Comparison of ENCODE assay signal across 1 cellular context in the genomic region with DNA sequence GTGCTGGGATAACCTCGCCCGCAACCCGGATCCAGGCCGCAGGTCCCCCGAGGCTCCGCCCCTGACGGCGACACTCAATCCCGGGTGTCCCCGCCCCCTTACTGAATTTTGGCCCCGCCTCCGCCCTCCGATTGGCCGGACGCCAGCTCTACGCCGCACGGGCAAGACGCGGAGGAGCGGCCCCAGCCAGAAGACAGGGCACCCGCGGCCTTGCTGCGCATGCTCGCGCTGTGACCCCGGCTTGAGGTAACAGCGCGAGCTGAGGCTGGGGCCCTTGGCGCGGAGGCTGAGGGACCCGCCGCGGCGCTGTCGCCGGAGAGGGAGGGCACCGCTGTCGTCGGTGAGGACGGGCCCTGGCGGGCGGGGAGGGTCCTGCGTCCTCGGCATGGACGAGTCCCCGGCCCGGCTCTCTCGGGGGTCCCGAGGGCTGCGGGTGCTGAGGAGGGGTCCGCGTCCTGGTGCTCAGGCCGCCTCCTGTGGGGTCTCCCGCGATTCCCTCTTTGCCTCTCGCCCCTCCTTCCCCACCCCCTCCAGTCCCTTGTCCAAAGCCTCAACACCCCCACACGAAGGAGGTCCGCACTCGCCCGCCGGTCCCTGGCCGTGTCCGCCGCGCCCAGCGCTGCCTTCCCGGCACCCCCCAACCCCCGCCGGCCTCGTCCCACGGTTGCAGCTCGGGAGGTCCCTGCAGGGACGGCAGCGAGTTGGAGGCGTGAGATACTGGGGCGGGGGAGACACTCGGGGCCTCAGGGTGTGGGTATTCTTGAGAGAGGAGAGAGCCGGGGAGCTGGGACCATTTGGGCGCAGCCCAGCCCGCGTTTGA.
TF ChIP-seq lines count a peak whose summit lies in the region.

A gene with protein sequence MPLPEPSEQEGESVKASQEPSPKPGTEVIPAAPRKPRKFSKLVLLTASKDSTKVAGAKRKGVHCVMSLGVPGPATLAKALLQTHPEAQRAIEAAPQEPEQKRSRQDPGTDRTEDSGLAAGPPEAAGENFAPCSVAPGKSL (plus strand): TSS at position 189 of the 820 bp plus-strand sequence. CDS start 13,235 bp downstream, outside the sequence.

TF ChIP-seq in HEK293, 187 proteins besides CTCF, POLR2A, EP300 and RAD21 (continued from another document and continues in another):
- TF ChIP-seq, protein P1, sequence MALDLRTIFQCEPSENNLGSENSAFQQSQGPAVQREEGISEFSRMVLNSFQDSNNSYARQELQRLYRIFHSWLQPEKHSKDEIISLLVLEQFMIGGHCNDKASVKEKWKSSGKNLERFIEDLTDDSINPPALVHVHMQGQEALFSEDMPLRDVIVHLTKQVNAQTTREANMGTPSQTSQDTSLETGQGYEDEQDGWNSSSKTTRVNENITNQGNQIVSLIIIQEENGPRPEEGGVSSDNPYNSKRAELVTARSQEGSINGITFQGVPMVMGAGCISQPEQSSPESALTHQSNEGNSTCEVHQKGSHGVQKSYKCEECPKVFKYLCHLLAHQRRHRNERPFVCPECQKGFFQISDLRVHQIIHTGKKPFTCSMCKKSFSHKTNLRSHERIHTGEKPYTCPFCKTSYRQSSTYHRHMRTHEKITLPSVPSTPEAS (tag by site-specific recombination; IDR thresholded peaks at IDR 0.05), result no peak
- TF ChIP-seq ZNF843 (tag by site-specific recombination; IDR thresholded peaks at IDR 0.05) (peak; percentile 31; the same call in 1 of the 2 replicates), ZNF335 (tag by site-specific recombination; conservative IDR thresholded peaks at IDR 0.05) (peak; percentile 72), KLF10 (tag by site-specific recombination; IDR thresholded peaks at IDR 0.05) (0 out of 2 replicates have a peak, but pooled peaks have one; percentile 10), ZNF302 (tag by site-specific recombination; IDR thresholded peaks at IDR 0.05; ENCODE audit: low read depth) (no peak), ZNF571 (tag by site-specific recombination; IDR thresholded peaks at IDR 0.05) (no peak), ZNF341 (tag by site-specific recombination; IDR thresholded peaks at IDR 0.05; ENCODE audit: low read depth) (peak; percentile 49), ZNF785 (tag by site-specific recombination; IDR thresholded peaks at IDR 0.05) (0 out of 2 replicates have a peak, but pooled peaks have one; percentile 26), ZNF211 (tag by site-specific recombination; IDR thresholded peaks at IDR 0.05; ENCODE audit: low read depth) (no peak), ZFHX2 (tag by site-specific recombination; conservative IDR thresholded peaks at IDR 0.05) (peak; percentile 86), ZNF837 (tag by site-specific recombination; IDR thresholded peaks at IDR 0.05) (no peak), ZNF660 (tag by site-specific recombination; IDR thresholded peaks at IDR 0.05) (peak; percentile 65), ZBTB7A (tag by site-specific recombination; IDR thresholded peaks at IDR 0.05; ENCODE audit: low read depth) (peak; percentile 79; the same call in 1 of the 2 replicates), ZXDB (tag by site-specific recombination; IDR thresholded peaks at IDR 0.05) (peak; percentile 78), ZNF585B (tag by site-specific recombination; IDR thresholded peaks at IDR 0.05) (no peak), ZNF548 (tag by site-specific recombination; IDR thresholded peaks at IDR 0.05) (0 out of 2 replicates have a peak, but pooled peaks have one; percentile 13), ZNF114 (tag by site-specific recombination; IDR thresholded peaks at IDR 0.05) (no peak), KLF9 (tag by site-specific recombination; IDR thresholded peaks at IDR 0.05; ENCODE audit: low read depth) (peak; percentile 30; the same call in 1 of the 2 replicates), ZNF792 (tag by site-specific recombination; IDR thresholded peaks at IDR 0.05) (no peak), ZNF768 (tag by site-specific recombination; IDR thresholded peaks at IDR 0.05) (no peak), ZNF610 (tag by site-specific recombination; IDR thresholded peaks at IDR 0.05; ENCODE audit: borderline replicate concordance) (peak; percentile 94; the same call in 1 of the 2 replicates), ZNF561 (tag by site-specific recombination; IDR thresholded peaks at IDR 0.05; ENCODE audit: borderline replicate concordance) (0 out of 2 replicates have a peak, but pooled peaks have one; percentile 63), ZNF292 (tag by site-specific recombination; IDR thresholded peaks at IDR 0.05; ENCODE audit: borderline replicate concordance, low read depth) (no peak), ZNF311 (tag by site-specific recombination; IDR thresholded peaks at IDR 0.05; ENCODE audit: borderline replicate concordance) (no peak), ZNF747 (tag by site-specific recombination; IDR thresholded peaks at IDR 0.05) (no peak), GLIS1 (tag by site-specific recombination; IDR thresholded peaks at IDR 0.05) (peak; percentile 69; the same call in 1 of the 2 replicates), ZNF146 (tag by site-specific recombination; IDR thresholded peaks at IDR 0.05) (0 out of 2 replicates have a peak, but pooled peaks have one; percentile 20), WT1 (tag by site-specific recombination; IDR thresholded peaks at IDR 0.05) (no peak)
- TF ChIP-seq, protein P2, sequence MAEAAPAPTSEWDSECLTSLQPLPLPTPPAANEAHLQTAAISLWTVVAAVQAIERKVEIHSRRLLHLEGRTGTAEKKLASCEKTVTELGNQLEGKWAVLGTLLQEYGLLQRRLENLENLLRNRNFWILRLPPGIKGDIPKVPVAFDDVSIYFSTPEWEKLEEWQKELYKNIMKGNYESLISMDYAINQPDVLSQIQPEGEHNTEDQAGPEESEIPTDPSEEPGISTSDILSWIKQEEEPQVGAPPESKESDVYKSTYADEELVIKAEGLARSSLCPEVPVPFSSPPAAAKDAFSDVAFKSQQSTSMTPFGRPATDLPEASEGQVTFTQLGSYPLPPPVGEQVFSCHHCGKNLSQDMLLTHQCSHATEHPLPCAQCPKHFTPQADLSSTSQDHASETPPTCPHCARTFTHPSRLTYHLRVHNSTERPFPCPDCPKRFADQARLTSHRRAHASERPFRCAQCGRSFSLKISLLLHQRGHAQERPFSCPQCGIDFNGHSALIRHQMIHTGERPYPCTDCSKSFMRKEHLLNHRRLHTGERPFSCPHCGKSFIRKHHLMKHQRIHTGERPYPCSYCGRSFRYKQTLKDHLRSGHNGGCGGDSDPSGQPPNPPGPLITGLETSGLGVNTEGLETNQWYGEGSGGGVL (tag by site-specific recombination; IDR thresholded peaks at IDR 0.05), result peak; percentile 86
- TF ChIP-seq, protein P3, sequence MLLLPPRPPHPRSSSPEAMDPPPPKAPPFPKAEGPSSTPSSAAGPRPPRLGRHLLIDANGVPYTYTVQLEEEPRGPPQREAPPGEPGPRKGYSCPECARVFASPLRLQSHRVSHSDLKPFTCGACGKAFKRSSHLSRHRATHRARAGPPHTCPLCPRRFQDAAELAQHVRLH (tag by site-specific recombination; IDR thresholded peaks at IDR 0.05), result 0 out of 2 replicates have a peak, but pooled peaks have one; percentile 8
- TF ChIP-seq, protein P4, sequence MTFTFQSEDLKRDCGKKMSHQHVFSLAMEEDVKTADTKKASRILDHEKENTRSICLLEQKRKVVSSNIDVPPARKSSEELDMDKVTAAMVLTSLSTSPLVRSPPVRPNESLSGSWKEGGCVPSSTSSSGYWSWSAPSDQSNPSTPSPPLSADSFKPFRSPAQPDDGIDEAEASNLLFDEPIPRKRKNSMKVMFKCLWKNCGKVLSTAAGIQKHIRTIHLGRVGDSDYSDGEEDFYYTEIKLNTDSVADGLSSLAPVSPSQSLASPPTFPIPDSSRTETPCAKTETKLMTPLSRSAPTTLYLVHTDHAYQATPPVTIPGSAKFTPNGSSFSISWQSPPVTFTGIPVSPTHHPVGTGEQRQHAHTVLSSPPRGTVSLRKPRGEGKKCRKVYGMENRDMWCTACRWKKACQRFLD (tag by site-specific recombination; IDR thresholded peaks at IDR 0.05), result no peak
- TF ChIP-seq, protein P5, sequence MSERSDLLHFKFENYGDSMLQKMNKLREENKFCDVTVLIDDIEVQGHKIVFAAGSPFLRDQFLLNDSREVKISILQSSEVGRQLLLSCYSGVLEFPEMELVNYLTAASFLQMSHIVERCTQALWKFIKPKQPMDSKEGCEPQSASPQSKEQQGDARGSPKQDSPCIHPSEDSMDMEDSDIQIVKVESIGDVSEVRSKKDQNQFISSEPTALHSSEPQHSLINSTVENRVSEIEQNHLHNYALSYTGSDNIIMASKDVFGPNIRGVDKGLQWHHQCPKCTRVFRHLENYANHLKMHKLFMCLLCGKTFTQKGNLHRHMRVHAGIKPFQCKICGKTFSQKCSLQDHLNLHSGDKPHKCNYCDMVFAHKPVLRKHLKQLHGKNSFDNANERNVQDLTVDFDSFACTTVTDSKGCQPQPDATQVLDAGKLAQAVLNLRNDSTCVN (tag by site-specific recombination; optimal IDR thresholded peaks at IDR 0.05), result peak; percentile 95
- TF ChIP-seq, protein P6, sequence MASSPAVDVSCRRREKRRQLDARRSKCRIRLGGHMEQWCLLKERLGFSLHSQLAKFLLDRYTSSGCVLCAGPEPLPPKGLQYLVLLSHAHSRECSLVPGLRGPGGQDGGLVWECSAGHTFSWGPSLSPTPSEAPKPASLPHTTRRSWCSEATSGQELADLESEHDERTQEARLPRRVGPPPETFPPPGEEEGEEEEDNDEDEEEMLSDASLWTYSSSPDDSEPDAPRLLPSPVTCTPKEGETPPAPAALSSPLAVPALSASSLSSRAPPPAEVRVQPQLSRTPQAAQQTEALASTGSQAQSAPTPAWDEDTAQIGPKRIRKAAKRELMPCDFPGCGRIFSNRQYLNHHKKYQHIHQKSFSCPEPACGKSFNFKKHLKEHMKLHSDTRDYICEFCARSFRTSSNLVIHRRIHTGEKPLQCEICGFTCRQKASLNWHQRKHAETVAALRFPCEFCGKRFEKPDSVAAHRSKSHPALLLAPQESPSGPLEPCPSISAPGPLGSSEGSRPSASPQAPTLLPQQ (tag by site-specific recombination; IDR thresholded peaks at IDR 0.05), result peak; percentile 87
- TF ChIP-seq, protein P7, sequence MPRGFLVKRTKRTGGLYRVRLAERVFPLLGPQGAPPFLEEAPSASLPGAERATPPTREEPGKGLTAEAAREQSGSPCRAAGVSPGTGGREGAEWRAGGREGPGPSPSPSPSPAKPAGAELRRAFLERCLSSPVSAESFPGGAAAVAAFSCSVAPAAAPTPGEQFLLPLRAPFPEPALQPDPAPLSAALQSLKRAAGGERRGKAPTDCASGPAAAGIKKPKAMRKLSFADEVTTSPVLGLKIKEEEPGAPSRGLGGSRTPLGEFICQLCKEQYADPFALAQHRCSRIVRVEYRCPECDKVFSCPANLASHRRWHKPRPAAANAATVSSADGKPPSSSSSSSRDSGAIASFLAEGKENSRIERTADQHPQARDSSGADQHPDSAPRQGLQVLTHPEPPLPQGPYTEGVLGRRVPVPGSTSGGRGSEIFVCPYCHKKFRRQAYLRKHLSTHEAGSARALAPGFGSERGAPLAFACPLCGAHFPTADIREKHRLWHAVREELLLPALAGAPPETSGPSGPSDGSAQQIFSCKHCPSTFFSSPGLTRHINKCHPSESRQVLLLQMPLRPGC (tag by site-specific recombination; IDR thresholded peaks at IDR 0.05), result peak; percentile 34; the same call in 1 of the 2 replicates
- TF ChIP-seq, protein P8, sequence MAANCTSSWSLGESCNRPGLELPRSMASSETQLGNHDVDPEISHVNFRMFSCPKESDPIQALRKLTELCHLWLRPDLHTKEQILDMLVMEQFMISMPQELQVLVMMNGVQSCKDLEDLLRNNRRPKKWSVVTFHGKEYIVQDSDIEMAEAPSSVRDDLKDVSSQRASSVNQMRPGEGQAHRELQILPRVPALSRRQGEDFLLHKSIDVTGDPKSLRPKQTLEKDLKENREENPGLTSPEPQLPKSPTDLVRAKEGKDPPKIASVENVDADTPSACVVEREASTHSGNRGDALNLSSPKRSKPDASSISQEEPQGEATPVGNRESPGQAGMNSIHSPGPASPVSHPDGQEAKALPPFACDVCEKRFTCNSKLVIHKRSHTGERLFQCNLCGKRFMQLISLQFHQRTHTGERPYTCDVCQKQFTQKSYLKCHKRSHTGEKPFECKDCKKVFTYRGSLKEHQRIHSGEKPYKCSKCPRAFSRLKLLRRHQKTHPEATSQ (tag by site-specific recombination; IDR thresholded peaks at IDR 0.05), result peak; percentile 89
- TF ChIP-seq, protein P9, sequence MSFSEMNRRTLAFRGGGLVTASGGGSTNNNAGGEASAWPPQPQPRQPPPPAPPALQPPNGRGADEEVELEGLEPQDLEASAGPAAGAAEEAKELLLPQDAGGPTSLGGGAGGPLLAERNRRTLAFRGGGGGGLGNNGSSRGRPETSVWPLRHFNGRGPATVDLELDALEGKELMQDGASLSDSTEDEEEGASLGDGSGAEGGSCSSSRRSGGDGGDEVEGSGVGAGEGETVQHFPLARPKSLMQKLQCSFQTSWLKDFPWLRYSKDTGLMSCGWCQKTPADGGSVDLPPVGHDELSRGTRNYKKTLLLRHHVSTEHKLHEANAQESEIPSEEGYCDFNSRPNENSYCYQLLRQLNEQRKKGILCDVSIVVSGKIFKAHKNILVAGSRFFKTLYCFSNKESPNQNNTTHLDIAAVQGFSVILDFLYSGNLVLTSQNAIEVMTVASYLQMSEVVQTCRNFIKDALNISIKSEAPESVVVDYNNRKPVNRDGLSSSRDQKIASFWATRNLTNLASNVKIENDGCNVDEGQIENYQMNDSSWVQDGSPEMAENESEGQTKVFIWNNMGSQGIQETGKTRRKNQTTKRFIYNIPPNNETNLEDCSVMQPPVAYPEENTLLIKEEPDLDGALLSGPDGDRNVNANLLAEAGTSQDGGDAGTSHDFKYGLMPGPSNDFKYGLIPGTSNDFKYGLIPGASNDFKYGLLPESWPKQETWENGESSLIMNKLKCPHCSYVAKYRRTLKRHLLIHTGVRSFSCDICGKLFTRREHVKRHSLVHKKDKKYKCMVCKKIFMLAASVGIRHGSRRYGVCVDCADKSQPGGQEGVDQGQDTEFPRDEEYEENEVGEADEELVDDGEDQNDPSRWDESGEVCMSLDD (tag by site-specific recombination; IDR thresholded peaks at IDR 0.05), result peak; percentile 65; the same call in 1 of the 2 replicates
